In the genomic region with DNA sequence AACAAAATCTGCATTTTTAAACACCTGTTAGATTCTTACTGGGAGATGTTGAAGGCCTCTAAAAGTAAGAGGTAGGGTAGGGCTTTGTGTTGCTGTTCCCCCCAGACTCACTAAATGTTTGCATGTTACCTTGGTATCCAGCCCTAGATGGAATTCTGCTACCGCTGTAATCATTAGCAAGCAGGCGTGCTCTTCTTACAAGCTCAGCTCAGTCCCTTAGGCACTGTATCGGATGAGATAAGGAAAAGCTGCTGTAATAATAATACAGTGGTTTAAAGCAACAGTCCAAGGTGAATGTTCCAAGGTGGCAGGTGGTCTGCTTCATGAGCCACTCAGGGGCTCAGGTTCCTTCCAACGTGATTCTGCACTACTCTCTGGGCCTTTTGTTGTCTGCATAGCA, we compare ENCODE assay signal across 31 cellular contexts.
"Had no signal": no experiment of that assay in that cellular context is flagged by ENCODE, and none has a peak within 500 bp of the region (broad histone marks: within the 10 kb centered on the region; RNA-seq: fewer than 3 reads in every experiment).

No MANE protein-coding gene starts in this region.

- H3K36me3 Mint-ChIP-seq: brain had no signal

- ATAC-seq: activated naive CD4-positive, alpha-beta T cell treated with anti-CD3 and anti-CD28 coated beads, Interleukin-2, amount 50 U/mL, for 72 hours; activated T-cell treated with anti-CD3 and anti-CD28 coated beads, Interleukin-2, amount 50 U/mL, for 72 hours; gastroesophageal sphincter; heart right ventricle; T-helper 17 cell had no signal

- H3K4me3 ChIP-seq: ascending aorta, breast epithelium, cardiac muscle cell, colonic mucosa, esophagus squamous epithelium, gastroesophageal sphincter, heart right ventricle had no signal

- H3K4me1 Mint-ChIP-seq: brain had no signal

- H3K9me3 Mint-ChIP-seq: activated CD4-positive, alpha-beta memory T cell treated with anti-CD3 and anti-CD28 coated beads, Interleukin-2, amount 10 ng/mL, durations not matched to agents 7 days and 5 days; activated CD4-positive, alpha-beta T cell treated with anti-CD3 and anti-CD28 coated beads, Interleukin-2, amount 10 ng/mL, durations not matched to agents 7 days and 5 days; activated naive CD4-positive, alpha-beta T cell treated with anti-CD3 and anti-CD28 coated beads, Interleukin-2, amount 50 U/mL, for 72 hours; activated T-cell treated with anti-CD3 and anti-CD28 coated beads, Interleukin-2, amount 50 U/mL, for 24 hours; activated T-cell treated with anti-CD3 and anti-CD28 coated beads, Interleukin-2, amount 50 U/mL, for 72 hours had no signal

- H3K9me3 ChIP-seq: ascending aorta, breast epithelium, colonic mucosa, esophagus squamous epithelium, gastroesophageal sphincter, heart right ventricle had no signal

- H3K36me3 ChIP-seq: ascending aorta, breast epithelium, cardiac muscle cell, colonic mucosa, esophagus squamous epithelium, gastroesophageal sphincter, heart right ventricle had no signal

- H3K27me3 Mint-ChIP-seq: activated naive CD8-positive, alpha-beta T cell treated with anti-CD3 and anti-CD28 coated beads, Interleukin-2, amount 10 ng/mL, durations not matched to agents 7 days and 5 days; T-helper 17 cell had no signal

- DNase-seq: activated CD4-positive, alpha-beta memory T cell treated with anti-CD3 and anti-CD28 coated beads, Interleukin-2, amount 10 ng/mL, durations not matched to agents 7 days and 5 days; activated CD4-positive, alpha-beta T cell treated with anti-CD3 and anti-CD28 coated beads for 1 hour; activated CD4-positive, alpha-beta T cell treated with anti-CD3 and anti-CD28 coated beads for 4 hours; activated CD4-positive, alpha-beta T cell treated with anti-CD3 and anti-CD28 coated beads, Interleukin-2, amount 10 ng/mL, durations not matched to agents 7 days and 5 days; activated CD4-positive, alpha-beta T cell treated with anti-CD3 and anti-CD28 coated beads, Interleukin-2, amount 50 U/mL, for 4 hours; activated CD8-positive, alpha-beta memory T cell treated with anti-CD3 and anti-CD28 coated beads, Interleukin-2, amount 50 U/mL, for 48 hours; activated gamma-delta T cell; activated naive CD4-positive, alpha-beta T cell; activated naive CD4-positive, alpha-beta T cell treated with anti-CD3 and anti-CD28 coated beads, Interleukin-2, amount 10 ng/mL, durations not matched to agents 7 days and 5 days; activated naive CD8-positive, alpha-beta T cell treated with anti-CD3 and anti-CD28 coated beads, Interleukin-2, amount 10 ng/mL, durations not matched to agents 7 days and 5 days; activated T-cell treated with anti-CD3 and anti-CD28 coated beads for 4 hours; activated T-cell treated with anti-CD3 and anti-CD28 coated beads, Interleukin-2, amount 50 U/mL, for 24 hours; activated T-cell treated with anti-CD3 and anti-CD28 coated beads, Interleukin-2, amount 50 U/mL, for 72 hours; central memory CD4-positive, alpha-beta T cell; cerebellar nuclear complex; colonic mucosa; effector CD8-positive, alpha-beta T cell; esophagus squamous epithelium; foreskin melanocyte; heart right ventricle; T-helper 1 cell; T-helper 17 cell; T1000 had no signal

- H3K4me1 ChIP-seq: ascending aorta, breast epithelium, colonic mucosa, gastroesophageal sphincter had no signal

- H3K27ac ChIP-seq: ascending aorta, breast epithelium, cardiac muscle cell, colonic mucosa, epithelial cell of prostate, esophagus squamous epithelium, gastroesophageal sphincter, heart right ventricle had no signal

- H3K27ac Mint-ChIP-seq: activated CD4-positive, alpha-beta memory T cell treated with anti-CD3 and anti-CD28 coated beads, Interleukin-2, amount 10 ng/mL, durations not matched to agents 7 days and 5 days; activated CD4-positive, alpha-beta T cell treated with anti-CD3 and anti-CD28 coated beads, Interleukin-2, amount 10 ng/mL, durations not matched to agents 7 days and 5 days; activated naive CD4-positive, alpha-beta T cell treated with anti-CD3 and anti-CD28 coated beads, Interleukin-2, amount 10 ng/mL, durations not matched to agents 7 days and 5 days; activated naive CD4-positive, alpha-beta T cell treated with anti-CD3 and anti-CD28 coated beads, Interleukin-2, amount 50 U/mL, for 72 hours; activated naive CD8-positive, alpha-beta T cell treated with anti-CD3 and anti-CD28 coated beads, Interleukin-2, amount 10 ng/mL, durations not matched to agents 7 days and 5 days; activated T-cell treated with anti-CD3 and anti-CD28 coated beads, Interleukin-2, amount 50 U/mL, for 24 hours; activated T-cell treated with anti-CD3 and anti-CD28 coated beads, Interleukin-2, amount 50 U/mL, for 72 hours; brain; T-helper 17 cell; T-helper 2 cell treated with Interferon-gamma antibody and Interleukin-4, amounts not matched to agents 5 μg/mL and 100 μg/mL, for 36 hours had no signal

- H3K27me3 ChIP-seq: ascending aorta, breast epithelium, cardiac muscle cell, colonic mucosa, esophagus squamous epithelium, gastroesophageal sphincter, heart right ventricle had no signal

- H3K4me3 Mint-ChIP-seq: activated CD4-positive, alpha-beta memory T cell treated with anti-CD3 and anti-CD28 coated beads, Interleukin-2, amount 10 ng/mL, durations not matched to agents 7 days and 5 days; activated CD4-positive, alpha-beta T cell treated with anti-CD3 and anti-CD28 coated beads, Interleukin-2, amount 10 ng/mL, durations not matched to agents 7 days and 5 days; activated naive CD4-positive, alpha-beta T cell treated with anti-CD3 and anti-CD28 coated beads, Interleukin-2, amount 10 ng/mL, durations not matched to agents 7 days and 5 days; activated naive CD8-positive, alpha-beta T cell treated with anti-CD3 and anti-CD28 coated beads, Interleukin-2, amount 10 ng/mL, durations not matched to agents 7 days and 5 days; activated T-cell treated with anti-CD3 and anti-CD28 coated beads, Interleukin-2, amount 50 U/mL, for 24 hours; activated T-cell treated with anti-CD3 and anti-CD28 coated beads, Interleukin-2, amount 50 U/mL, for 72 hours; brain; T-helper 17 cell; T-helper 2 cell treated with Interferon-gamma antibody and Interleukin-4, amounts not matched to agents 5 μg/mL and 100 μg/mL, for 36 hours had no signal
